ENCODE assay signal across 2 cellular contexts in the genomic region with DNA sequence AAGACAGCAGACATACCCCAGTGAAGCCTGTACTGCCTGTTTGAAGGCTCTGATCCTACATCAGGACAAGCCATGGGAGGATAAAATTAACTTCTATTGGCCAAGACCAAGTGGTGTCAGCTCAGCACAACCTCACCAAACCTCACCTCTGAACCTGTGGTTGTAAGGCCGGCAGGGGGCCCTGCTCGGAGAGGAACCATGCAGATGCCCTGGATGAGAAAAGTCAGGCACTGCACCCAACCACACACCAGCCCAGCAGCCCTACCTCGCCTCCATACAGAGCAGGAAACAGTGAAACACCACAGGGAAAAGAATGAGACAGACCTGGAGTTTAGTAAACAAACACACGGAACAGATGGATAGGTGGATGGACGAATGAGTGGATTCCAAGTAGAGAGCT.
TF ChIP-seq lines count a peak whose summit lies in the region.

No MANE protein-coding gene starts in this region.

TF ChIP-seq in HEK293, 187 proteins besides CTCF, POLR2A, EP300 and RAD21 (continued from another document):
- no peak for TF ChIP-seq PBX3 (CRISPR knock-in tag; IDR thresholded peaks at IDR 0.05)

TF ChIP-seq in SK-N-SH treated with all-trans-retinoic acid at 6 μM for 48 hours, 23 proteins besides CTCF, POLR2A, EP300 and RAD21 (continued from another document):
- TF ChIP-seq, protein P1, sequence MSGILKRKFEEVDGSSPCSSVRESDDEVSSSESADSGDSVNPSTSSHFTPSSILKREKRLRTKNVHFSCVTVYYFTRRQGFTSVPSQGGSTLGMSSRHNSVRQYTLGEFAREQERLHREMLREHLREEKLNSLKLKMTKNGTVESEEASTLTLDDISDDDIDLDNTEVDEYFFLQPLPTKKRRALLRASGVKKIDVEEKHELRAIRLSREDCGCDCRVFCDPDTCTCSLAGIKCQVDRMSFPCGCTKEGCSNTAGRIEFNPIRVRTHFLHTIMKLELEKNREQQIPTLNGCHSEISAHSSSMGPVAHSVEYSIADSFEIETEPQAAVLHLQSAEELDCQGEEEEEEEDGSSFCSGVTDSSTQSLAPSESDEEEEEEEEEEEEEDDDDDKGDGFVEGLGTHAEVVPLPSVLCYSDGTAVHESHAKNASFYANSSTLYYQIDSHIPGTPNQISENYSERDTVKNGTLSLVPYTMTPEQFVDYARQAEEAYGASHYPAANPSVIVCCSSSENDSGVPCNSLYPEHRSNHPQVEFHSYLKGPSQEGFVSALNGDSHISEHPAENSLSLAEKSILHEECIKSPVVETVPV (CRISPR knock-in tag; IDR thresholded peaks at IDR 0.05), result no peak
- no peak for TF ChIP-seq GLIS3 (CRISPR knock-in tag; IDR thresholded peaks at IDR 0.05)
